14 cellular contexts compared by ENCODE assay signal in genomic region chr12:94663077-94663476, GRCh38.
"Had no signal": no experiment of that assay in that cellular context is flagged by ENCODE, and none has a peak within 500 bp of the region (broad histone marks: within the 10 kb centered on the region; RNA-seq: fewer than 3 reads in every experiment).

No MANE protein-coding gene starts in this region.

- H3K36me3 Mint-ChIP-seq: activated naive CD8-positive, alpha-beta T cell treated with anti-CD3 and anti-CD28 coated beads, Interleukin-2, amount 10 ng/mL, durations not matched to agents 7 days and 5 days; naive thymus-derived CD8-positive, alpha-beta T cell had no signal

- ATAC-seq: activated CD8-positive, alpha-beta T cell treated with anti-CD3 and anti-CD28 coated beads for 36 hours; naive thymus-derived CD8-positive, alpha-beta T cell had no signal

- H3K9me3 Mint-ChIP-seq: activated CD4-positive, alpha-beta T cell treated with anti-CD3 and anti-CD28 coated beads, Interleukin-2, amount 10 ng/mL, durations not matched to agents 24 days and 14 days; activated CD8-positive, alpha-beta T cell treated with anti-CD3 and anti-CD28 coated beads for 36 hours; activated naive CD8-positive, alpha-beta T cell treated with anti-CD3 and anti-CD28 coated beads, Interleukin-2, amount 10 ng/mL, durations not matched to agents 7 days and 5 days; activated T-cell treated with anti-CD3 and anti-CD28 coated beads, Interleukin-2, amount 50 U/mL, for 24 hours; activated T-helper 2 cell treated with anti-CD3 and anti-CD28 coated beads, Interferon-gamma antibody, Interleukin-2, Interleukin-4, amounts not matched to agents 10 μg/mL and 5 μg/mL and 100 μg/mL, durations not matched to agents 14 hours and 24 hours and 36 hours; naive thymus-derived CD8-positive, alpha-beta T cell had no signal

- DNase-seq: activated CD4-positive, alpha-beta T cell treated with anti-CD3 and anti-CD28 coated beads, Interleukin-2, amount 10 ng/mL, durations not matched to agents 24 days and 14 days; activated CD4-positive, CD25-positive, alpha-beta regulatory T cell; activated CD8-positive, alpha-beta T cell treated with anti-CD3 and anti-CD28 coated beads for 36 hours; activated naive CD4-positive, alpha-beta T cell treated with Interleukin-2 at 50 U/mL for 16 hours; activated naive CD8-positive, alpha-beta T cell treated with anti-CD3 and anti-CD28 coated beads, Interleukin-2, amount 10 ng/mL, durations not matched to agents 7 days and 5 days; activated T-cell treated with anti-CD3 and anti-CD28 coated beads, Interleukin-2, amount 50 U/mL, for 24 hours; foreskin fibroblast; left cardiac atrium; naive thymus-derived CD8-positive, alpha-beta T cell; pancreas; stimulated activated CD4-positive, alpha-beta T cell treated with anti-CD3 and anti-CD28 coated beads, Interleukin-1b, Interleukin-23, amount 100 ng/mL, for 48 hours; stimulated activated CD8-positive, alpha-beta memory T cell treated with anti-CD3 and anti-CD28 coated beads, Interleukin-4, amount 100 ng/mL, for 48 hours; stimulated activated naive CD4-positive, alpha-beta T cell had no signal

- H3K4me1 Mint-ChIP-seq: activated CD4-positive, alpha-beta T cell treated with anti-CD3 and anti-CD28 coated beads, Interleukin-2, amount 10 ng/mL, durations not matched to agents 24 days and 14 days; activated naive CD8-positive, alpha-beta T cell treated with anti-CD3 and anti-CD28 coated beads, Interleukin-2, amount 10 ng/mL, durations not matched to agents 7 days and 5 days had no signal

- H3K27ac Mint-ChIP-seq: activated CD4-positive, alpha-beta T cell treated with anti-CD3 and anti-CD28 coated beads, Interleukin-2, amount 10 ng/mL, durations not matched to agents 24 days and 14 days; activated CD8-positive, alpha-beta T cell treated with anti-CD3 and anti-CD28 coated beads for 36 hours; activated naive CD8-positive, alpha-beta T cell treated with anti-CD3 and anti-CD28 coated beads, Interleukin-2, amount 10 ng/mL, durations not matched to agents 7 days and 5 days; activated T-cell treated with anti-CD3 and anti-CD28 coated beads, Interleukin-2, amount 50 U/mL, for 24 hours; activated T-helper 2 cell treated with anti-CD3 and anti-CD28 coated beads, Interferon-gamma antibody, Interleukin-2, Interleukin-4, amounts not matched to agents 10 μg/mL and 5 μg/mL and 100 μg/mL, durations not matched to agents 14 hours and 24 hours and 36 hours had no signal

- H3K4me3 Mint-ChIP-seq: activated CD4-positive, alpha-beta T cell treated with anti-CD3 and anti-CD28 coated beads, Interleukin-2, amount 10 ng/mL, durations not matched to agents 24 days and 14 days; activated CD8-positive, alpha-beta T cell treated with anti-CD3 and anti-CD28 coated beads for 36 hours; activated naive CD8-positive, alpha-beta T cell treated with anti-CD3 and anti-CD28 coated beads, Interleukin-2, amount 10 ng/mL, durations not matched to agents 7 days and 5 days; activated T-cell treated with anti-CD3 and anti-CD28 coated beads, Interleukin-2, amount 50 U/mL, for 24 hours; naive thymus-derived CD8-positive, alpha-beta T cell had no signal
